ENCODE assay signal across 27 cellular contexts in the genomic region with DNA sequence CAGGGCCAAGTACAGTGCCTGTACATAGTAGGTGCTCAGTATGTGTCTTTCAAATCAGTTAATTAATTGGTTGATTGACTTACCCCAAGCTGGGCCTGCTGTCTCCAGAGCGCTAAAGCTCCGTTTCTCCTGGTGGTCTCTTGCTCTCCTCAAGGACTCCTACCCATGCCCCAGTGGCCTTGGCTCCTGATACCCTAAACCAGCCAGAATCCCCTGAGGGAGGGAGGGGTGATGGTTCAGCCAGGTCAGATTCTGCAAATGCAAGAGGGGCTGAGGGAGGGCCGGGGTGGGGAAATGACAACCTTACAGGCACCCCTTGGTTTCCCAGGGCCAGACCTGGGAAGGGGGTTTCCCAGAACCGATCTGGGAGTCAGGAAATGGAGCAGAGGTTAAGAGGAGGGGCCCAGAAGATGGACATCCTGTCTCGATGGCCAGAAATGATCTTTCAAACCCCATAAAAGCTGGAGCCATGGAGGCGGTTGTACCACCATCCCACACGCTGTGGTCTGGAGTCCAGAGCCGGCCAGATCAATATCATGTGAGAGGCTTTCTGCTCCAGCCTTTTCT.
DNase-seq lines count a peak whose midpoint lies in the region; ATAC-seq and TF ChIP-seq lines count a peak whose summit lies in the region.
"Had no signal": no experiment of that assay in that cellular context is flagged by ENCODE, and none has a peak within 500 bp of the region (broad histone marks: within the 10 kb centered on the region; RNA-seq: fewer than 3 reads in every experiment).

No MANE protein-coding gene starts in this region.

- no peaks in the 10 kb centered on the region for H3K9me3 Mint-ChIP-seq in chondrocyte (ENCODE audit: low read depth)
- no peaks in the 10 kb centered on the region for H3K9me3 Mint-ChIP-seq in osteocyte (ENCODE audit: unreplicated experiment)
- H3K9me3 Mint-ChIP-seq: activated naive CD8-positive, alpha-beta T cell treated with anti-CD3 and anti-CD28 coated beads, Interleukin-2, amount 50 U/mL, for 24 hours; natural killer cell treated with Interleukin-12 subunit alpha and Interleukin-12 subunit beta and Interleukin-15 and Interleukin-18, amount 100 ng/mL, for 72 hours had no signal

- peaks cover 33% of the 10 kb centered on the region for H3K4me1 Mint-ChIP-seq in chondrocyte (ENCODE audit: low read depth)
- H3K4me1 Mint-ChIP-seq in osteocyte (ENCODE audit: unreplicated experiment), result peaks cover 7% of the 10 kb centered on the region

- no peaks in the 10 kb centered on the region for H3K4me1 ChIP-seq in SJCRH30

- no peaks in the 10 kb centered on the region; the same call in 1 of the 2 replicates for H3K27me3 ChIP-seq in SJCRH30
- H3K27me3 ChIP-seq: esophagus squamous epithelium had no signal

- no peak for DNase-seq in chondrocyte (ENCODE audit: low spot score)
- peak; percentile 69 for DNase-seq in osteocyte (ENCODE audit: extremely low spot score, unreplicated experiment)
- peak; percentile 41 for DNase-seq in ureter (ENCODE audit: low spot score)
- DNase-seq in SJCRH30, result no peak
- DNase-seq: activated CD4-positive, alpha-beta T cell treated with anti-CD3 and anti-CD28 coated beads for 36 hours; activated naive CD4-positive, alpha-beta T cell; activated naive CD8-positive, alpha-beta T cell treated with anti-CD3 and anti-CD28 coated beads, Interleukin-2, amount 50 U/mL, for 24 hours; activated T-cell treated with anti-CD3 and anti-CD28 coated beads, Interleukin-2, amount 50 U/mL, for 48 hours; Calu3; central memory CD4-positive, alpha-beta T cell; DMS79; esophagus squamous epithelium; foreskin melanocyte; GOT3; mucosa of descending colon; NCI-H1092; NCI-H1694; NCI-H82; SIG-M5; stimulated activated naive CD4-positive, alpha-beta T cell; T1000 had no signal

- no peaks in the 10 kb centered on the region for H3K9me3 ChIP-seq in SJCRH30 (replicated peaks)
- H3K9me3 ChIP-seq: esophagus squamous epithelium, mucosa of descending colon had no signal

- H3K36me3 Mint-ChIP-seq in chondrocyte (ENCODE audit: low read depth), result no peaks in the 10 kb centered on the region
- no peaks in the 10 kb centered on the region for H3K36me3 Mint-ChIP-seq in osteocyte (ENCODE audit: unreplicated experiment)
- H3K36me3 Mint-ChIP-seq: natural killer cell treated with Interleukin-12 subunit alpha and Interleukin-12 subunit beta and Interleukin-15 and Interleukin-18, amount 100 ng/mL, for 72 hours had no signal

- no peak overlapping the region for H3K4me3 Mint-ChIP-seq in chondrocyte (ENCODE audit: unreplicated experiment)
- H3K4me3 Mint-ChIP-seq in osteocyte (ENCODE audit: unreplicated experiment), result no peak overlapping the region
- H3K4me3 Mint-ChIP-seq: activated CD4-positive, alpha-beta T cell treated with anti-CD3 and anti-CD28 coated beads for 36 hours; activated naive CD8-positive, alpha-beta T cell treated with anti-CD3 and anti-CD28 coated beads, Interleukin-2, amount 50 U/mL, for 24 hours; natural killer cell treated with Interleukin-12 subunit alpha and Interleukin-12 subunit beta and Interleukin-15 and Interleukin-18, amount 100 ng/mL, for 72 hours had no signal

- H3K4me3 ChIP-seq in SJCRH30, result no peak overlapping the region
- H3K4me3 ChIP-seq: esophagus squamous epithelium, mucosa of descending colon, skin epidermis had no signal

- H3K36me3 ChIP-seq in SJCRH30, result no peaks in the 10 kb centered on the region
- H3K36me3 ChIP-seq: esophagus squamous epithelium had no signal

- no peak for TF ChIP-seq CTCF in chondrocyte (IDR thresholded peaks at IDR 0.05)
- no peak for TF ChIP-seq CTCF in osteocyte (IDR thresholded peaks at IDR 0.05)

- H3K27me3 Mint-ChIP-seq in chondrocyte (ENCODE audit: low read depth) (no peaks in the 10 kb centered on the region), osteocyte (ENCODE audit: unreplicated experiment) (no peaks in the 10 kb centered on the region)
- H3K27me3 Mint-ChIP-seq: activated CD4-positive, alpha-beta T cell treated with anti-CD3 and anti-CD28 coated beads for 36 hours; activated naive CD8-positive, alpha-beta T cell treated with anti-CD3 and anti-CD28 coated beads, Interleukin-2, amount 50 U/mL, for 24 hours had no signal

- H3K27ac Mint-ChIP-seq in chondrocyte (ENCODE audit: unreplicated experiment), result peak overlapping the region; percentile 65
- no peak overlapping the region for H3K27ac Mint-ChIP-seq in osteocyte (ENCODE audit: unreplicated experiment)
- H3K27ac Mint-ChIP-seq: activated CD4-positive, alpha-beta T cell treated with anti-CD3 and anti-CD28 coated beads for 36 hours; activated naive CD8-positive, alpha-beta T cell treated with anti-CD3 and anti-CD28 coated beads, Interleukin-2, amount 50 U/mL, for 24 hours; natural killer cell treated with Interleukin-12 subunit alpha and Interleukin-12 subunit beta and Interleukin-15 and Interleukin-18, amount 100 ng/mL, for 72 hours had no signal

- ATAC-seq in SK-N-SH treated with all-trans-retinoic acid at 6 μM for 48 hours, result no peak
- ATAC-seq in GM18867 (IDR thresholded peaks at IDR 0.05; ENCODE audit: unreplicated experiment), result no peak
- no peak for ATAC-seq in GM18519 (IDR thresholded peaks at IDR 0.05; ENCODE audit: low FRiP score, unreplicated experiment)
- ATAC-seq: activated CD4-positive, alpha-beta T cell treated with anti-CD3 and anti-CD28 coated beads for 36 hours; activated naive CD8-positive, alpha-beta T cell treated with anti-CD3 and anti-CD28 coated beads, Interleukin-2, amount 50 U/mL, for 24 hours; mucosa of descending colon had no signal

- no peak overlapping the region for H3K27ac ChIP-seq in SJCRH30
- H3K27ac ChIP-seq: skin epidermis, VCaP had no signal

TF ChIP-seq in SK-N-SH treated with all-trans-retinoic acid at 6 μM for 48 hours, 23 proteins besides CTCF, POLR2A, EP300 and RAD21:
- TF ChIP-seq, protein P1, sequence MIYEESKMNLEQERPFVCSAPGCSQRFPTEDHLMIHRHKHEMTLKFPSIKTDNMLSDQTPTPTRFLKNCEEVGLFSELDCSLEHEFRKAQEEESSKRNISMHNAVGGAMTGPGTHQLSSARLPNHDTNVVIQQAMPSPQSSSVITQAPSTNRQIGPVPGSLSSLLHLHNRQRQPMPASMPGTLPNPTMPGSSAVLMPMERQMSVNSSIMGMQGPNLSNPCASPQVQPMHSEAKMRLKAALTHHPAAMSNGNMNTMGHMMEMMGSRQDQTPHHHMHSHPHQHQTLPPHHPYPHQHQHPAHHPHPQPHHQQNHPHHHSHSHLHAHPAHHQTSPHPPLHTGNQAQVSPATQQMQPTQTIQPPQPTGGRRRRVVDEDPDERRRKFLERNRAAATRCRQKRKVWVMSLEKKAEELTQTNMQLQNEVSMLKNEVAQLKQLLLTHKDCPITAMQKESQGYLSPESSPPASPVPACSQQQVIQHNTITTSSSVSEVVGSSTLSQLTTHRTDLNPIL (CRISPR knock-in tag; IDR thresholded peaks at IDR 0.05; ENCODE audit: low read depth), result no peak
- TF ChIP-seq ZFP3 (CRISPR knock-in tag; IDR thresholded peaks at IDR 0.05), result 0 out of 2 replicates have a peak, but pooled peaks have one; percentile 19
TF ChIP-seq in SK-N-SH treated with all-trans-retinoic acid at 6 μM for 48 hours: peak in this region for 1.

Comparison
In these comparisons a context has a peak if more than half of its experiments do, and no peak if none do; other contexts are left out.
1. DNase-seq: peak in osteocyte (single experiment) and ureter (single experiment); none in chondrocyte (single experiment) and SJCRH30 (0 of 2).